In genomic region chr15:60922736-60923135, GRCh38 we compare ENCODE assay signal across 27 cellular contexts.
"Had no signal": no experiment of that assay in that cellular context is flagged by ENCODE, and none has a peak within 500 bp of the region (broad histone marks: within the 10 kb centered on the region; RNA-seq: fewer than 3 reads in every experiment).

No MANE protein-coding gene starts in this region.

- H3K4me3 ChIP-seq: neural progenitor cell, ovary, psoas muscle, right lobe of liver, sigmoid colon, stomach, thoracic aorta, thyroid gland, tibial nerve, upper lobe of left lung, vagina had no signal

- H3K27me3 Mint-ChIP-seq: progenitor cell of endocrine pancreas had no signal

- H3K4me1 ChIP-seq: psoas muscle had no signal

- H3K27ac Mint-ChIP-seq: naive thymus-derived CD8-positive, alpha-beta T cell; neural progenitor cell; progenitor cell of endocrine pancreas; stimulated activated effector memory CD8-positive, alpha-beta T cell treated with anti-CD3 and anti-CD28 coated beads, Interleukin-12 subunit alpha, Interleukin-12 subunit beta, amount 100 ng/mL, for 72 hours; stimulated activated naive B cell treated with anti-CD40 and anti-IgM and Interleukin-4, amounts not matched to agents 10 μg/mL and 1 μg/mL and 100 μg/mL, for 72 hours; stimulated activated naive CD8-positive, alpha-beta T cell treated with anti-CD3 and anti-CD28 coated beads, Interleukin-15, Interleukin-2, amounts not matched to agents 100 ng/mL and 50 ng/mL, for 24 hours had no signal

- H3K4me2 ChIP-seq: neural progenitor cell had no signal

- H3K36me3 ChIP-seq: neural progenitor cell, ovary, right lobe of liver, sigmoid colon, stomach, thoracic aorta, thyroid gland, tibial nerve, upper lobe of left lung, vagina had no signal

- FAIRE-seq: small intestine had no signal

- H3K27me3 ChIP-seq: ovary, right lobe of liver, sigmoid colon, stomach, thyroid gland, tibial nerve, upper lobe of left lung, vagina had no signal

- H3K9me3 ChIP-seq: ovary, psoas muscle, right lobe of liver, sigmoid colon, stomach, thoracic aorta, thyroid gland, tibial nerve, upper lobe of left lung, vagina had no signal

- H3K27ac ChIP-seq: neural progenitor cell, ovary, parathyroid adenoma, psoas muscle, right lobe of liver, sigmoid colon, stomach, thoracic aorta, thyroid gland, tibial nerve, upper lobe of left lung, vagina had no signal

- H3K9ac ChIP-seq: neural progenitor cell, parathyroid adenoma had no signal

- H2AFZ ChIP-seq: neural progenitor cell, parathyroid adenoma had no signal

- ATAC-seq: naive thymus-derived CD8-positive, alpha-beta T cell; psoas muscle; right cardiac atrium; right lobe of liver; stimulated activated effector memory CD8-positive, alpha-beta T cell treated with anti-CD3 and anti-CD28 coated beads, Interleukin-12 subunit alpha, Interleukin-12 subunit beta, amount 100 ng/mL, for 72 hours; stimulated activated naive B cell treated with anti-CD40 and anti-IgM and Interleukin-4, amounts not matched to agents 10 μg/mL and 1 μg/mL and 100 μg/mL, for 72 hours had no signal

- H3K9me3 Mint-ChIP-seq: naive thymus-derived CD8-positive, alpha-beta T cell; neural progenitor cell; stimulated activated effector memory CD8-positive, alpha-beta T cell treated with anti-CD3 and anti-CD28 coated beads, Interleukin-12 subunit alpha, Interleukin-12 subunit beta, amount 100 ng/mL, for 72 hours; stimulated activated naive B cell treated with anti-CD40 and anti-IgM and Interleukin-4, amounts not matched to agents 10 μg/mL and 1 μg/mL and 100 μg/mL, for 72 hours; stimulated activated naive CD8-positive, alpha-beta T cell treated with anti-CD3 and anti-CD28 coated beads, Interleukin-15, Interleukin-2, amounts not matched to agents 100 ng/mL and 50 ng/mL, for 24 hours had no signal

- H3K4me1 Mint-ChIP-seq: naive thymus-derived CD8-positive, alpha-beta T cell; stimulated activated naive B cell treated with anti-CD40 and anti-IgM and Interleukin-4, amounts not matched to agents 10 μg/mL and 1 μg/mL and 100 μg/mL, for 72 hours had no signal

- DNase-seq: naive thymus-derived CD8-positive, alpha-beta T cell; occipital lobe; ovary; posterior cingulate gyrus; psoas muscle; right cardiac atrium; right lobe of liver; sigmoid colon; small intestine; stimulated activated CD4-positive, alpha-beta T cell treated with anti-CD3 and anti-CD28 coated beads, Interleukin-15, amount 100 ng/mL, for 24 hours; stimulated activated CD4-positive, alpha-beta T cell treated with anti-CD3 and anti-CD28 coated beads, Interleukin-2, amount 100 ng/mL, for 24 hours; stimulated activated CD4-positive, alpha-beta T cell treated with anti-CD3 and anti-CD28 coated beads, Interleukin-2, amount 100 ng/mL, for 48 hours; stimulated activated CD4-positive, alpha-beta T cell treated with anti-CD3 and anti-CD28 coated beads, Interleukin-4, amount 100 ng/mL, for 24 hours; stimulated activated naive B cell treated with anti-CD40 and anti-IgM and Interleukin-4, amounts not matched to agents 10 μg/mL and 1 μg/mL and 100 μg/mL, for 72 hours; stimulated activated naive CD4-positive, alpha-beta T cell treated with Interleukin-2 at 50 U/mL for 16 hours; stomach; thyroid gland; trophoblast cell; upper lobe of left lung had no signal

- H3K4me3 Mint-ChIP-seq: naive thymus-derived CD8-positive, alpha-beta T cell; neural progenitor cell; stimulated activated effector memory CD8-positive, alpha-beta T cell treated with anti-CD3 and anti-CD28 coated beads, Interleukin-12 subunit alpha, Interleukin-12 subunit beta, amount 100 ng/mL, for 72 hours; stimulated activated naive B cell treated with anti-CD40 and anti-IgM and Interleukin-4, amounts not matched to agents 10 μg/mL and 1 μg/mL and 100 μg/mL, for 72 hours; stimulated activated naive CD8-positive, alpha-beta T cell treated with anti-CD3 and anti-CD28 coated beads, Interleukin-15, Interleukin-2, amounts not matched to agents 100 ng/mL and 50 ng/mL, for 24 hours had no signal

- H3K36me3 Mint-ChIP-seq: naive thymus-derived CD8-positive, alpha-beta T cell; neural progenitor cell; stimulated activated effector memory CD8-positive, alpha-beta T cell treated with anti-CD3 and anti-CD28 coated beads, Interleukin-12 subunit alpha, Interleukin-12 subunit beta, amount 100 ng/mL, for 72 hours; stimulated activated naive B cell treated with anti-CD40 and anti-IgM and Interleukin-4, amounts not matched to agents 10 μg/mL and 1 μg/mL and 100 μg/mL, for 72 hours had no signal
